ENCODE assay signal across 16 cellular contexts in the genomic region with DNA sequence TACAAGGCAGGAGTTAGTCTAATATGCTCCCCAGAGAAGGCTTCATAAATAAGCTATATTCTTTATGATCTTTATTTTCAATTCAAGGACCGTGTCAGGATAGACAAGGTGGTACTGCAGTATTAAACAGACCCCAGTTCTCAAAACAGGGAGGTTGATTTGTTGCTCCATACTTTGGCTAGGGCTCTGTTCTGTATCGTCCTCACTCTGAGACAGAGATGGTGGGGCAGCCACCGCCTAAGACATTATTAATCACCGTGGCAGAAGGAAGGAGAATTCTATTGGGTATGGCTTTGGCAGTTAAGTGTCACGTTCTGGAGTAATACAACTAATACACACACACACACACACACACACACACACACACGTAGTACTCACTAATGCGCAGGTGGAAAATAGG.
DNase-seq lines count a peak whose midpoint lies in the region; ATAC-seq and TF ChIP-seq lines count a peak whose summit lies in the region.
"Had no signal": no experiment of that assay in that cellular context is flagged by ENCODE, and none has a peak within 500 bp of the region (broad histone marks: within the 10 kb centered on the region; RNA-seq: fewer than 3 reads in every experiment).

No MANE protein-coding gene starts in this region.

- H3K27me3 ChIP-seq in left ventricle myocardium inferior (ENCODE audit: low read depth), result no peaks in the 10 kb centered on the region
- H3K27me3 ChIP-seq in muscle layer of duodenum (ENCODE audit: low read depth, low read length), result no peaks in the 10 kb centered on the region
- H3K27me3 ChIP-seq in stomach smooth muscle (ENCODE audit: control insufficient read depth in 1 of 2, insufficient read depth in 2 of 2, low read length in 2 of 2), result no peaks in the 10 kb centered on the region
- no peaks in the 10 kb centered on the region for H3K27me3 ChIP-seq in SK-N-SH (ENCODE audit: insufficient read depth)
- H3K27me3 ChIP-seq: BLaER1 had no signal

- H3K79me2 ChIP-seq in SK-N-SH (ENCODE audit: insufficient read depth), result no peaks in the 10 kb centered on the region

- intact Hi-C loops in Right ventricle myocardium inferior (cut with DNase I) (no loop called here), left ventricle myocardium inferior (cut with micrococcal nuclease) (no loop called here)

- H3K4me3 ChIP-seq in left ventricle myocardium inferior (no peak overlapping the region), muscle layer of duodenum (ENCODE audit: low read depth in 1 of 2, low read length in 2 of 2) (peak overlapping the region in 1 of 2 donors; percentile 24), stomach smooth muscle (ENCODE audit: low read length in 2 of 2) (peak overlapping the region; percentile 4 to 17), SK-N-SH (ENCODE audit: low read depth in 2 of 2, low read length in 1 of 2) (no peak overlapping the region)
- H3K4me3 ChIP-seq: BLaER1, HAP-1 had no signal

- H3K36me3 ChIP-seq in left ventricle myocardium inferior (no peaks in the 10 kb centered on the region), muscle layer of duodenum (ENCODE audit: control insufficient read depth in 1 of 2, insufficient read depth in 2 of 2, low read length in 2 of 2) (no peaks in the 10 kb centered on the region), stomach smooth muscle (ENCODE audit: control insufficient read depth in 2 of 2, insufficient read depth in 2 of 2, low read length in 2 of 2) (no peaks in the 10 kb centered on the region), SK-N-SH (replicated peaks in 1 of 2; ENCODE audit: control insufficient read depth in 1 of 2, insufficient read depth in 2 of 2, low read length in 1 of 2) (no peaks in the 10 kb centered on the region)
- H3K36me3 ChIP-seq: BLaER1, HAP-1 had no signal

- CTCF ChIA-PET in SK-N-SH (lab: Yijun Ruan, JAX), result interaction anchor here (1.0 to 2.0 kb wide), 4 partner anchors 9 to 29 kb away, joined by 3 to 6 read pairs (median 4); no protein-coding TSS in a partner anchor

- WGBS in SK-N-SH (ENCODE audit: low lambda C conversion rate), result 82% methylated on average over 7 of the region's 7 CpGs

- no peaks in the 10 kb centered on the region for H3F3A ChIP-seq in SK-N-SH (replicated peaks; ENCODE audit: insufficient read depth)

- no peak for DNase-seq in Right ventricle myocardium inferior (ENCODE audit: missing footprints)
- no peak for DNase-seq in left ventricle myocardium inferior
- peak; percentile 75 for DNase-seq in NCI-H82 treated with DMSO at 0.1 percent for 48 hours (lab: John Stamatoyannopoulos, UW; ENCODE audit: unreplicated experiment)
- no peak for DNase-seq in activated T-cell treated with anti-CD3 and anti-CD28 coated beads, Interleukin-2, amount 50 U/mL, for 1 hour
- no peak for DNase-seq in NCI-H446 treated with DMSO at 0.1 percent for 48 hours (lab: John Stamatoyannopoulos, UW)
- no peak for DNase-seq in SK-N-SH
- DNase-seq: AML-193; Caco-2; CD8-positive, alpha-beta memory T cell; DND-41; GDM1 had no signal

- H3K9me3 ChIP-seq in left ventricle myocardium inferior (replicated peaks) (no peaks in the 10 kb centered on the region), muscle layer of duodenum (ENCODE audit: control insufficient read depth in 1 of 2, low read length in 2 of 2) (no peaks in the 10 kb centered on the region), stomach smooth muscle (ENCODE audit: control insufficient read depth in 2 of 2, low read length in 2 of 2) (no peaks in the 10 kb centered on the region), SK-N-SH (no peaks in the 10 kb centered on the region)
- H3K9me3 ChIP-seq: BLaER1, Caco-2, HAP-1 had no signal

- no peak overlapping the region for H3K27ac ChIP-seq in left ventricle myocardium inferior (replicated peaks)
- H3K27ac ChIP-seq in muscle layer of duodenum (ENCODE audit: low read length), result peak overlapping the region; percentile 13
- no peak overlapping the region for H3K27ac ChIP-seq in stomach smooth muscle (ENCODE audit: low read length)
- no peak overlapping the region for H3K27ac ChIP-seq in SK-N-SH (ENCODE audit: low read depth in 2 of 2, low read length in 1 of 2)
- H3K27ac ChIP-seq: 22Rv1, BLaER1 had no signal

- no peak overlapping the region for H3K4me2 ChIP-seq in SK-N-SH
- H3K4me2 ChIP-seq: BLaER1 had no signal

- H4K20me1 ChIP-seq in SK-N-SH (ENCODE audit: insufficient read depth), result no peaks in the 10 kb centered on the region
- H4K20me1 ChIP-seq: BLaER1 had no signal

- TF ChIP-seq EP300 in SK-N-SH (IDR thresholded peaks at IDR 0.05; ENCODE audit: borderline replicate concordance in 1 of 2, low read depth in 1 of 2, low read length in 1 of 2), result no peak

- peak; percentile 23 for ATAC-seq in Right ventricle myocardium inferior

- no peak overlapping the region for H2AFZ ChIP-seq in SK-N-SH (ENCODE audit: low read depth)

- H3K9me2 ChIP-seq in SK-N-SH, result no peaks in the 10 kb centered on the region

- H3K4me1 ChIP-seq in left ventricle myocardium inferior (peaks cover 55% of the 10 kb centered on the region), muscle layer of duodenum (ENCODE audit: control insufficient read depth in 1 of 2, insufficient read depth in 2 of 2, low read length in 2 of 2) (peaks cover 0 to 3% of the 10 kb centered on the region in 2 donors), stomach smooth muscle (ENCODE audit: control insufficient read depth, insufficient read depth, low read length) (no peaks in the 10 kb centered on the region), SK-N-SH (ENCODE audit: control insufficient read depth in 1 of 2, insufficient read depth in 2 of 2, low read depth in 1 of 2, low read length in 1 of 2) (no peaks in the 10 kb centered on the region; a peak in 2 of 4 replicates)
- H3K4me1 ChIP-seq: BLaER1, Caco-2, HAP-1 had no signal

- no peak for TF ChIP-seq RAD21 in SK-N-SH (IDR thresholded peaks at IDR 0.05; ENCODE audit: low read length)

- no peak for TF ChIP-seq CTCF in left ventricle myocardium inferior (IDR thresholded peaks at IDR 0.05; ENCODE audit: borderline replicate concordance)
- no peak for TF ChIP-seq CTCF in SK-N-SH (IDR thresholded peaks at IDR 0.05)

- no peak overlapping the region for H3K9ac ChIP-seq in stomach smooth muscle (ENCODE audit: low read length in 2 of 2)
- H3K9ac ChIP-seq in SK-N-SH, result no peak overlapping the region
- H3K9ac ChIP-seq: BLaER1 had no signal

- POLR2A ChIA-PET in SK-N-SH (lab: Yijun Ruan, JAX), result no interaction called here

TF ChIP-seq in SK-N-SH, 30 proteins besides CTCF, POLR2A, EP300 and RAD21:
- TF ChIP-seq GATA2 (CRISPR knock-in tag; IDR thresholded peaks at IDR 0.05), result no peak
- TF ChIP-seq, protein P1, sequence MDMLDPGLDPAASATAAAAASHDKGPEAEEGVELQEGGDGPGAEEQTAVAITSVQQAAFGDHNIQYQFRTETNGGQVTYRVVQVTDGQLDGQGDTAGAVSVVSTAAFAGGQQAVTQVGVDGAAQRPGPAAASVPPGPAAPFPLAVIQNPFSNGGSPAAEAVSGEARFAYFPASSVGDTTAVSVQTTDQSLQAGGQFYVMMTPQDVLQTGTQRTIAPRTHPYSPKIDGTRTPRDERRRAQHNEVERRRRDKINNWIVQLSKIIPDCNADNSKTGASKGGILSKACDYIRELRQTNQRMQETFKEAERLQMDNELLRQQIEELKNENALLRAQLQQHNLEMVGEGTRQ (IDR thresholded peaks at IDR 0.05; ENCODE audit: borderline replicate concordance, low read depth, low read length), result no peak
- TF ChIP-seq NFIC (IDR thresholded peaks at IDR 0.05; ENCODE audit: borderline replicate concordance), result no peak
- TF ChIP-seq TAF1 (IDR thresholded peaks at IDR 0.05; ENCODE audit: borderline replicate concordance, low read depth, low read length), result no peak
- no peak for TF ChIP-seq NRF1 (IDR thresholded peaks at IDR 0.05; ENCODE audit: low read depth, low read length)

Comparison
In these comparisons a context has a peak if more than half of its experiments do, and no peak if none do; other contexts are left out.
1. H3K4me3 ChIP-seq: peak in stomach smooth muscle (2 of 2); none in left ventricle myocardium inferior (single experiment) and SK-N-SH (0 of 2).